Comparison of ENCODE assay signal across 29 cellular contexts in the genomic region with DNA sequence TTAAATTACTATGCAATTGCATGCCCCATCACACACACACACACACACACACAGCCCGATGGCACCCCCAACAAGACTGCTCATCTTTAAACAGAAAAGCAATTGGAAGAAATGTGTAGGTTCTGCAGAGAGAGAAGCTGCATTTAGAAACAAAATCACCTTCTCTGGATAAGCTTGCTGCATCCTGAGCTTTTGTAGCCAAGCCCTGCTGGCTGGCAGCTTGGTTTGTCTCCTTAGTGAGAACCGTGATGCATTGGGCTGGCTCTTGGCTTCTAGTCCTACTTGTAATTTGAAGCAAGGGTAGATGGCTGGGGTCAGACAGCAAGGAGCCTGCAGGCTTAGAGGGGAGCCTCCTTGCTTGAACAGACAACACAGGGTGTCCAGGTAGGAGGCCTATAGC.
"Had no signal": no experiment of that assay in that cellular context is flagged by ENCODE, and none has a peak within 500 bp of the region (broad histone marks: within the 10 kb centered on the region; RNA-seq: fewer than 3 reads in every experiment).

No MANE protein-coding gene starts in this region.

- H3K27ac Mint-ChIP-seq: immature natural killer cell; mesothelial cell of epicardium; naive thymus-derived CD4-positive, alpha-beta T cell; natural killer cell treated with Interleukin-12 subunit alpha and Interleukin-12 subunit beta and Interleukin-15 and Interleukin-18, amount 100 ng/mL, for 72 hours; stimulated activated naive B cell treated with anti-CD40 and anti-IgM and Interleukin-4, amounts not matched to agents 10 μg/mL and 1 μg/mL and 100 μg/mL, for 72 hours had no signal

- H3K27me3 ChIP-seq: pancreas, stomach, testis, thyroid gland, transverse colon, upper lobe of left lung, vagina had no signal

- FAIRE-seq: islet of Langerhans, kidney, pancreas had no signal

- H3K36me3 Mint-ChIP-seq: immature natural killer cell; mesothelial cell of epicardium; naive thymus-derived CD4-positive, alpha-beta T cell; natural killer cell treated with Interleukin-12 subunit alpha and Interleukin-12 subunit beta and Interleukin-15 and Interleukin-18, amount 100 ng/mL, for 72 hours; stimulated activated naive B cell treated with anti-CD40 and anti-IgM and Interleukin-4, amounts not matched to agents 10 μg/mL and 1 μg/mL and 100 μg/mL, for 72 hours had no signal

- H3K9me3 ChIP-seq: left ventricle myocardium inferior, mucosa of descending colon, pancreas, prostate gland, stomach, testis, thyroid gland, transverse colon, upper lobe of left lung, vagina had no signal

- H3K27me3 Mint-ChIP-seq: natural killer cell treated with Interleukin-12 subunit alpha and Interleukin-12 subunit beta and Interleukin-15 and Interleukin-18, amount 100 ng/mL, for 72 hours; stimulated activated naive B cell treated with anti-CD40 and anti-IgM and Interleukin-4, amounts not matched to agents 10 μg/mL and 1 μg/mL and 100 μg/mL, for 72 hours had no signal

- H3K4me3 Mint-ChIP-seq: immature natural killer cell; mesothelial cell of epicardium; naive thymus-derived CD4-positive, alpha-beta T cell; natural killer cell treated with Interleukin-12 subunit alpha and Interleukin-12 subunit beta and Interleukin-15 and Interleukin-18, amount 100 ng/mL, for 72 hours; stimulated activated naive B cell treated with anti-CD40 and anti-IgM and Interleukin-4, amounts not matched to agents 10 μg/mL and 1 μg/mL and 100 μg/mL, for 72 hours had no signal

- DNase-seq: hypothalamus; immature natural killer cell; kidney; left ventricle myocardium inferior; mesendoderm; mucosa of descending colon; naive thymus-derived CD4-positive, alpha-beta T cell; nucleus accumbens; pancreas; retina; right cardiac atrium; stimulated activated CD4-positive, alpha-beta T cell treated with anti-CD3 and anti-CD28 coated beads, Interleukin-12 subunit alpha, Interleukin-12 subunit beta, amount 100 ng/mL, for 4 hours; stimulated activated CD4-positive, alpha-beta T cell treated with anti-CD3 and anti-CD28 coated beads, Interleukin-15, amount 100 ng/mL, for 24 hours; stimulated activated CD4-positive, alpha-beta T cell treated with anti-CD3 and anti-CD28 coated beads, Interleukin-2, amount 100 ng/mL, for 24 hours; stimulated activated CD4-positive, alpha-beta T cell treated with anti-CD3 and anti-CD28 coated beads, Interleukin-4, amount 100 ng/mL, for 1 hour; stimulated activated naive B cell treated with anti-CD40 and anti-IgM and Interleukin-4, amounts not matched to agents 10 μg/mL and 1 μg/mL and 100 μg/mL, for 72 hours; stimulated activated naive CD8-positive, alpha-beta T cell treated with anti-CD3 and anti-CD28 coated beads, Interleukin-15, Interleukin-2, amounts not matched to agents 100 U/mL and 50 U/mL, for 24 hours; stomach; testis; thyroid gland; transverse colon; upper lobe of left lung had no signal

- H3K4me1 ChIP-seq: left ventricle myocardium inferior, pancreas, prostate gland, stomach, thyroid gland, transverse colon, upper lobe of left lung, vagina had no signal

- H3K36me3 ChIP-seq: left ventricle myocardium inferior, pancreas, prostate gland, stomach, thyroid gland, transverse colon, upper lobe of left lung, vagina had no signal

- H3K4me3 ChIP-seq: left ventricle myocardium inferior, lung, mucosa of descending colon, pancreas, prostate gland, skin epidermis, stomach, testis, thyroid gland, transverse colon, upper lobe of left lung, vagina had no signal

- H3K27ac ChIP-seq: left ventricle myocardium inferior, pancreas, prostate gland, stomach, testis, thyroid gland, transverse colon, upper lobe of left lung, vagina had no signal

- H3K4me1 Mint-ChIP-seq: immature natural killer cell; naive thymus-derived CD4-positive, alpha-beta T cell; stimulated activated naive B cell treated with anti-CD40 and anti-IgM and Interleukin-4, amounts not matched to agents 10 μg/mL and 1 μg/mL and 100 μg/mL, for 72 hours had no signal

- H3K9me3 Mint-ChIP-seq: natural killer cell treated with Interleukin-12 subunit alpha and Interleukin-12 subunit beta and Interleukin-15 and Interleukin-18, amount 100 ng/mL, for 72 hours had no signal
